In genomic region chr9:92634712-92635605, GRCh38 we compare ENCODE assay signal across 8 cellular contexts.
DNase-seq lines count a peak whose midpoint lies in the region; ATAC-seq and TF ChIP-seq lines count a peak whose summit lies in the region.

No MANE protein-coding gene starts in this region.

- H3K4me3 ChIP-seq in AG09309 (ENCODE audit: control insufficient read depth, low read depth, low read length) = no peak overlapping the region

- no peaks in the 10 kb centered on the region for H3K27me3 ChIP-seq in layer of hippocampus (ENCODE audit: control insufficient read depth, insufficient read depth, low read length)

- H3K27ac ChIP-seq in layer of hippocampus (ENCODE audit: low read depth, low read length) = peak overlapping the region; percentile 35

- DNase-seq in AG09309 (ENCODE audit: low read depth) (no peak), GM19240 (ENCODE audit: insufficient read length, low spot score) (peak; percentile 79), NCI-H2029 treated with DMSO at 0.1 percent for 48 hours (lab: John Stamatoyannopoulos, UW) (peak; percentile 29), cerebellar cortex (ENCODE audit: low spot score) (peak; percentile 62)
- peak; percentile 31 for DNase-seq in activated CD4-positive, alpha-beta T cell treated with anti-CD3 and anti-CD28 coated beads for 1 hour
- DNase-seq in stimulated activated CD4-positive, alpha-beta T cell treated with anti-CD3 and anti-CD28 coated beads, Interleukin-2, amount 100 ng/mL, for 48 hours = peak; percentile 59 to 62

- ATAC-seq in GM21423 (IDR thresholded peaks at IDR 0.05; ENCODE audit: unreplicated experiment) = no peak

- TF ChIP-seq CTCF in AG09309 (IDR thresholded peaks at IDR 0.05; ENCODE audit: control insufficient read depth, insufficient read depth, low read depth, low read length, missing control alignments) = peak; percentile 99
